ENCODE assay signal across 26 cellular contexts in genomic region chr3:195812366-195812765, GRCh38. TPM values are rescaled to one million over a fixed set of nuclear protein-coding genes. Genes with fewer than 3 reads are reported as not detected.
"Had no signal": no experiment of that assay in that cellular context is flagged by ENCODE, and none has a peak within 500 bp of the region (broad histone marks: within the 10 kb centered on the region; RNA-seq: fewer than 3 reads in every experiment).

No MANE protein-coding gene starts in this region.

- DNase-seq: activated CD4-positive, alpha-beta T cell treated with anti-CD3 and anti-CD28 coated beads for 4 hours; activated CD4-positive, alpha-beta T cell treated with anti-CD3 and anti-CD28 coated beads, Interleukin-2, amount 50 U/mL, for 4 hours; activated effector memory CD4-positive, alpha-beta T cell treated with anti-CD3 and anti-CD28 coated beads, Interleukin-2, amount 50 U/mL, for 16 hours; activated naive CD4-positive, alpha-beta T cell treated with anti-CD3 and anti-CD28 coated beads, Interleukin-2, amount 10 ng/mL, durations not matched to agents 7 days and 5 days; activated naive CD8-positive, alpha-beta T cell treated with anti-CD3 and anti-CD28 coated beads, Interleukin-2, amount 10 ng/mL, durations not matched to agents 7 days and 5 days; activated T-cell treated with anti-CD3 and anti-CD28 coated beads for 4 hours; caudate nucleus; effector CD4-positive, alpha-beta T cell; esophagus squamous epithelium; foreskin melanocyte; left ventricle myocardium inferior; psoas muscle; stimulated activated CD4-positive, alpha-beta T cell treated with anti-CD3 and anti-CD28 coated beads, Interleukin-15, amount 100 ng/mL, for 24 hours; stimulated activated CD4-positive, alpha-beta T cell treated with anti-CD3 and anti-CD28 coated beads, Interleukin-2, amount 100 ng/mL, for 24 hours; stimulated activated naive B cell treated with anti-CD40 and anti-IgM and Interleukin-4, amounts not matched to agents 10 μg/mL and 1 μg/mL and 100 μg/mL, for 72 hours; stomach; thyroid gland; upper lobe of right lung had no signal

- H3K9me3 ChIP-seq: esophagus squamous epithelium, left ventricle myocardium inferior, mucosa of descending colon, pancreas, psoas muscle, stomach, thyroid gland, upper lobe of right lung had no signal

- H3K27ac Mint-ChIP-seq: activated naive CD4-positive, alpha-beta T cell treated with anti-CD3 and anti-CD28 coated beads, Interleukin-2, amount 10 ng/mL, durations not matched to agents 7 days and 5 days; activated naive CD8-positive, alpha-beta T cell treated with anti-CD3 and anti-CD28 coated beads, Interleukin-2, amount 10 ng/mL, durations not matched to agents 7 days and 5 days; dendritic cell treated with granulocyte-macrophage colony-stimulating factor and Interleukin-4, amounts not matched to agents 40 ng/mL and 50 ng/mL, for 4 days; nephron; stimulated activated naive B cell treated with anti-CD40 and anti-IgM and Interleukin-4, amounts not matched to agents 10 μg/mL and 1 μg/mL and 100 μg/mL, for 72 hours had no signal

- ATAC-seq: psoas muscle; stimulated activated naive B cell treated with anti-CD40 and anti-IgM and Interleukin-4, amounts not matched to agents 10 μg/mL and 1 μg/mL and 100 μg/mL, for 72 hours had no signal

- H3K4me2 ChIP-seq: smooth muscle cell had no signal

- H3K27ac ChIP-seq: epithelial cell of prostate, left ventricle myocardium inferior, pancreas, psoas muscle, stomach, thyroid gland, upper lobe of right lung had no signal

- H3K36me3 ChIP-seq: esophagus squamous epithelium, left ventricle myocardium inferior, pancreas, stomach, thyroid gland, upper lobe of right lung had no signal

- H3K9me3 Mint-ChIP-seq: activated naive CD8-positive, alpha-beta T cell treated with anti-CD3 and anti-CD28 coated beads, Interleukin-2, amount 10 ng/mL, durations not matched to agents 7 days and 5 days; dendritic cell treated with granulocyte-macrophage colony-stimulating factor and Interleukin-4, amounts not matched to agents 40 ng/mL and 50 ng/mL, for 4 days; nephron; stimulated activated naive B cell treated with anti-CD40 and anti-IgM and Interleukin-4, amounts not matched to agents 10 μg/mL and 1 μg/mL and 100 μg/mL, for 72 hours had no signal

- H3K4me1 ChIP-seq: left ventricle myocardium inferior, pancreas, psoas muscle, upper lobe of right lung had no signal

- H3K36me3 Mint-ChIP-seq: activated naive CD8-positive, alpha-beta T cell treated with anti-CD3 and anti-CD28 coated beads, Interleukin-2, amount 10 ng/mL, durations not matched to agents 7 days and 5 days; stimulated activated naive B cell treated with anti-CD40 and anti-IgM and Interleukin-4, amounts not matched to agents 10 μg/mL and 1 μg/mL and 100 μg/mL, for 72 hours had no signal

- H3K4me3 Mint-ChIP-seq: activated naive CD4-positive, alpha-beta T cell treated with anti-CD3 and anti-CD28 coated beads, Interleukin-2, amount 10 ng/mL, durations not matched to agents 7 days and 5 days; activated naive CD8-positive, alpha-beta T cell treated with anti-CD3 and anti-CD28 coated beads, Interleukin-2, amount 10 ng/mL, durations not matched to agents 7 days and 5 days; dendritic cell treated with granulocyte-macrophage colony-stimulating factor and Interleukin-4, amounts not matched to agents 40 ng/mL and 50 ng/mL, for 4 days; nephron; stimulated activated naive B cell treated with anti-CD40 and anti-IgM and Interleukin-4, amounts not matched to agents 10 μg/mL and 1 μg/mL and 100 μg/mL, for 72 hours had no signal

- H3K27me3 ChIP-seq: thyroid gland had no signal

- H3K4me1 Mint-ChIP-seq: nephron had no signal

- H3K4me3 ChIP-seq: left ventricle myocardium inferior, pancreas, psoas muscle, smooth muscle cell, thyroid gland, upper lobe of right lung had no signal

RNA-seq across cellular contexts. Expression of gene MUC4, which starts 0.6 kb away (rescaled TPM):
- total RNA-seq: lung microvascular endothelial cell, mesenteric fat pad, smooth muscle cell had no signal
- polyA plus RNA-seq: smooth muscle cell had no signal
